14 cellular contexts compared by ENCODE assay signal in the genomic region with DNA sequence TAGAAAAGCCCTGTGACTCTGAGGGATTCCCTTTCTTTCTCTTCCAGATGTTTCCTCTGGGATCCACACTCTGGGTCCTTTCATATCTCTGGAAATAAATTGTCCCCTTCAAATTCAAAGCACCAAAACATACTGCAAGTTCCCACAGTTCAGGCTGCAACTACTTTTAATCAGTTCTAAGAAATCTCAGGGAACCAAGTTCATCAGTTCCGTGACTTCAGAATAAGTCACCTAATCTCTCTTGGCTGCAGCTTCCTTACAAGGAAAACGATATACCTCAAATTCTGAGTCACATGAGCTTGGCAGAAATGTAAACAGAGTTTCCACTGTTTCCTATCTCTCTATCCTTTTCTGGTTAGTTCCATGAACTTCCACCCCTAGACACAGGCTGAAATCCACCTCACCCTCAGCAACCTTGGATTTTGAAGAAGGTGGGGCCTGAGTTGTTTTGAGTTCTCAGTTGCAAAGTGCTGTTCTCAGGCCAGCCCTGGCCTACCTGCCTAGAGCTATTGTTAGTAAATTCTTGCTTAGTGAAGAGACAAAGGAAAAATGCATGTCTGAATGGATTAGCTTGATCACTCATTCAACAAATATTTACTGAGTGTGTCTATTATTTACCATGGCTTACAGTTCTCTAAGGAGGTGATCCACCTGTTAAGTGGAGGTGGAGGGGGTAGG. TPM values are rescaled to one million over a fixed set of nuclear protein-coding genes. Genes with fewer than 3 reads are reported as not detected.
A peak's percentile ranks its signal among the peaks of the same experiment; 100 is the strongest.
DNase-seq lines count a peak whose midpoint lies in the region; FAIRE-seq and TF ChIP-seq lines count a peak whose summit lies in the region.
"Had no signal": no experiment of that assay in that cellular context is flagged by ENCODE, and none has a peak within 500 bp of the region (broad histone marks: within the 10 kb centered on the region; RNA-seq: fewer than 3 reads in every experiment).

No MANE protein-coding gene starts in this region.

- DNase-seq in MCF 10A (ENCODE audit: unreplicated experiment) = peak; percentile 60
- DNase-seq in breast epithelium (ENCODE audit: low spot score in 2 of 2) = no peak
- DNase-seq in T-helper 2 cell treated with Interferon-gamma antibody and Interleukin-4, amounts not matched to agents 5 μg/mL and 100 μg/mL, for 36 hours (ENCODE audit: low spot score) = peak; percentile 22
- peak; percentile 26 for DNase-seq in fibroblast of the conjunctiva (ENCODE audit: low read depth)
- peak; percentile 22 for DNase-seq in urothelium cell line (ENCODE audit: low spot score)
- no peak for DNase-seq in NK-92 (lab: John Stamatoyannopoulos, UW; ENCODE audit: unreplicated experiment)
- no peak for DNase-seq in SHP77 treated with DMSO at 0.1 percent for 48 hours (lab: John Stamatoyannopoulos, UW)
- no peak for DNase-seq in NCI-H1417 treated with DMSO at 0.1 percent for 48 hours (lab: John Stamatoyannopoulos, UW)
- DNase-seq: activated CD4-positive, alpha-beta T cell treated with anti-CD3 and anti-CD28 coated beads, Interleukin-2, amount 10 ng/mL, durations not matched to agents 24 days and 14 days; stomach had no signal

- no peak overlapping the region for H3K4me3 ChIP-seq in breast epithelium
- H3K4me3 ChIP-seq: stomach had no signal

- no peak overlapping the region for H3K27ac ChIP-seq in breast epithelium
- H3K27ac ChIP-seq: stomach had no signal

- TF ChIP-seq CTCF in MCF 10A (IDR thresholded peaks at IDR 0.05; ENCODE audit: unreplicated experiment) (no peak), breast epithelium (IDR thresholded peaks at IDR 0.05) (no peak)

- H3K4me1 ChIP-seq in breast epithelium = no peaks in the 10 kb centered on the region

- CTCF ChIA-PET in MCF 10A (lab: Yijun Ruan, JAX) = interaction anchor here (0.7 to 1.7 kb wide), 3 partner anchors 61 to 1170 kb away, joined by 3 to 4 read pairs (median 3); no protein-coding TSS in a partner anchor

- H3K36me3 ChIP-seq in breast epithelium = no peaks in the 10 kb centered on the region
- H3K36me3 ChIP-seq: stomach had no signal

- TF ChIP-seq POLR2A in breast epithelium (IDR thresholded peaks at IDR 0.05) = no peak

- no peak overlapping the region for H3K4me3 Mint-ChIP-seq in MCF 10A (ENCODE audit: unreplicated experiment)
- H3K4me3 Mint-ChIP-seq in T-helper 2 cell treated with Interferon-gamma antibody and Interleukin-4, amounts not matched to agents 5 μg/mL and 100 μg/mL, for 36 hours = peak overlapping the region; percentile 73
- H3K4me3 Mint-ChIP-seq: activated CD4-positive, alpha-beta T cell treated with anti-CD3 and anti-CD28 coated beads, Interleukin-2, amount 10 ng/mL, durations not matched to agents 24 days and 14 days; brain had no signal

- BruUV-seq in MCF 10A (replicated peaks; lab: Mats Ljungman, UMichigan) = no TSS peak

- H3K9me3 ChIP-seq in breast epithelium = peaks cover 0 to 9% of the 10 kb centered on the region in 2 donors
- H3K9me3 ChIP-seq: stomach had no signal

- no peaks in the 10 kb centered on the region for H3K27me3 ChIP-seq in breast epithelium
- H3K27me3 ChIP-seq: stomach had no signal

- POLR2A ChIA-PET in MCF 10A (lab: Yijun Ruan, JAX) = interaction anchor here (0.9 to 1.1 kb wide), 2 partner anchors 35 to 60 kb away, joined by 3 to 4 read pairs; a partner anchor contains a TSS

- peaks cover 41% of the 10 kb centered on the region for H3K4me1 Mint-ChIP-seq in MCF 10A (ENCODE audit: insufficient read depth, unreplicated experiment)
- peaks cover 68% of the 10 kb centered on the region for H3K4me1 Mint-ChIP-seq in T-helper 2 cell treated with Interferon-gamma antibody and Interleukin-4, amounts not matched to agents 5 μg/mL and 100 μg/mL, for 36 hours (ENCODE audit: low read depth)

- no peaks in the 10 kb centered on the region for H3K36me3 Mint-ChIP-seq in MCF 10A (ENCODE audit: insufficient read depth, unreplicated experiment)
- peaks cover 8% of the 10 kb centered on the region for H3K36me3 Mint-ChIP-seq in T-helper 2 cell treated with Interferon-gamma antibody and Interleukin-4, amounts not matched to agents 5 μg/mL and 100 μg/mL, for 36 hours (ENCODE audit: low read depth)
- H3K36me3 Mint-ChIP-seq: brain, CD14-positive monocyte had no signal

- no peak for FAIRE-seq in urothelium cell line (lab: Jason Lieb, UNC)
- FAIRE-seq: HepG2 had no signal

- H3K9me3 Mint-ChIP-seq in MCF 10A (ENCODE audit: unreplicated experiment) = no peaks in the 10 kb centered on the region
- H3K9me3 Mint-ChIP-seq in T-helper 2 cell treated with Interferon-gamma antibody and Interleukin-4, amounts not matched to agents 5 μg/mL and 100 μg/mL, for 36 hours = peaks cover 6% of the 10 kb centered on the region

- intact Hi-C loops in MCF 10A (cut with micrococcal nuclease) (loop anchor here (2.0 kb wide), 2 partner anchors 51 to 59 kb away; a partner anchor contains a TSS), breast epithelium (cut with DNase I; ENCODE audit: low total_unique reads) (no loop called here)

- peak overlapping the region; percentile 66 for H3K27ac Mint-ChIP-seq in MCF 10A (ENCODE audit: low read depth, unreplicated experiment)
- H3K27ac Mint-ChIP-seq in T-helper 2 cell treated with Interferon-gamma antibody and Interleukin-4, amounts not matched to agents 5 μg/mL and 100 μg/mL, for 36 hours = peak overlapping the region; percentile 52
- H3K27ac Mint-ChIP-seq: activated CD4-positive, alpha-beta T cell treated with anti-CD3 and anti-CD28 coated beads, Interleukin-2, amount 10 ng/mL, durations not matched to agents 24 days and 14 days; brain had no signal

- no peaks in the 10 kb centered on the region for H3K27me3 Mint-ChIP-seq in MCF 10A (ENCODE audit: insufficient read depth, unreplicated experiment)
- no peaks in the 10 kb centered on the region for H3K27me3 Mint-ChIP-seq in T-helper 2 cell treated with Interferon-gamma antibody and Interleukin-4, amounts not matched to agents 5 μg/mL and 100 μg/mL, for 36 hours (ENCODE audit: low read depth)
- H3K27me3 Mint-ChIP-seq: brain had no signal

RNA-seq across cellular contexts. Expression of a gene that starts 59.3 kb away (rescaled TPM):
- total RNA-seq in MCF 10A (2022) (13.8 and 22.0 TPM in 2 replicates), breast epithelium (10 to 100 TPM in 2 of 3 donors, 1 to 10 TPM in 1; 3.8 to 55.3 (median 11.8) TPM)
- total RNA-seq: HepG2, liver, stomach had no signal

Comparison
In these comparisons a context has a peak if more than half of its experiments do, and no peak if none do; other contexts are left out.
1. DNase-seq: peak in MCF 10A (single experiment), T-helper 2 cell treated with Interferon-gamma antibody and Interleukin-4, amounts not matched to agents 5 μg/mL and 100 μg/mL, for 36 hours (single experiment), fibroblast of the conjunctiva (single experiment) and urothelium cell line (single experiment); none in breast epithelium (0 of 2), NK-92 (single experiment), SHP77 treated with DMSO at 0.1 percent for 48 hours (single experiment) and NCI-H1417 treated with DMSO at 0.1 percent for 48 hours (single experiment).